Comparison of ENCODE assay signal across 16 cellular contexts in genomic region chr2:162085090-162085891, GRCh38. TPM values are rescaled to one million over a fixed set of nuclear protein-coding genes. Genes with fewer than 3 reads are reported as not detected.
DNase-seq lines count a peak whose midpoint lies in the region; ATAC-seq, FAIRE-seq and TF ChIP-seq lines count a peak whose summit lies in the region.
"Had no signal": no experiment of that assay in that cellular context is flagged by ENCODE, and none has a peak within 500 bp of the region (broad histone marks: within the 10 kb centered on the region; RNA-seq: fewer than 3 reads in every experiment).

No MANE protein-coding gene starts in this region.

- H3K79me2 ChIP-seq in astrocyte (ENCODE audit: insufficient read depth, low read length) (no peaks in the 10 kb centered on the region), hepatocyte (no peaks in the 10 kb centered on the region)

- peak overlapping the region; percentile 18 for H3K4me2 ChIP-seq in astrocyte (ENCODE audit: low read length)
- H3K4me2 ChIP-seq in hepatocyte = no peak overlapping the region
- H3K4me2 ChIP-seq: BLaER1 had no signal

- no peaks in the 10 kb centered on the region for H3K9me2 ChIP-seq in hepatocyte (replicated peaks; ENCODE audit: insufficient read depth)

- H2AFZ ChIP-seq in astrocyte (ENCODE audit: low read depth, low read length) = no peak overlapping the region
- H2AFZ ChIP-seq in hepatocyte = no peak overlapping the region

- no peak for TF ChIP-seq POLR2A in H54 (IDR thresholded peaks at IDR 0.05; ENCODE audit: low read depth, low read length)

- H3K36me3 ChIP-seq in astrocyte (ENCODE audit: insufficient read depth, low read length) = no peaks in the 10 kb centered on the region
- H3K36me3 ChIP-seq in hepatocyte (replicated peaks; ENCODE audit: insufficient read depth, low read depth) = no peaks in the 10 kb centered on the region
- H3K36me3 ChIP-seq: BLaER1, left lung, neutrophil had no signal

- H4K20me1 ChIP-seq in astrocyte (ENCODE audit: insufficient read depth, low read length) (no peaks in the 10 kb centered on the region), hepatocyte (ENCODE audit: insufficient read depth, poor library complexity, severe bottlenecking) (no peaks in the 10 kb centered on the region)
- H4K20me1 ChIP-seq: BLaER1 had no signal

- no peaks in the 10 kb centered on the region for H3K9me3 ChIP-seq in astrocyte (ENCODE audit: insufficient read depth, low read depth, low read length)
- H3K9me3 ChIP-seq in hepatocyte (ENCODE audit: low read depth) = no peaks in the 10 kb centered on the region
- H3K9me3 ChIP-seq: BLaER1, left lung, neutrophil had no signal

- H3K9me3 Mint-ChIP-seq in astrocyte (ENCODE audit: unreplicated experiment) = no peaks in the 10 kb centered on the region
- H3K9me3 Mint-ChIP-seq in stimulated activated effector memory CD8-positive, alpha-beta T cell treated with anti-CD3 and anti-CD28 coated beads, Interleukin-12 subunit alpha, Interleukin-12 subunit beta, amount 100 ng/mL, for 72 hours = no peaks in the 10 kb centered on the region
- H3K9me3 Mint-ChIP-seq in activated T-cell treated with anti-CD3 and anti-CD28 coated beads, Interleukin-2, amount 50 U/mL, for 72 hours = peaks cover 0 to 3% of the 10 kb centered on the region in 2 donors

- H3K4me1 Mint-ChIP-seq in astrocyte (ENCODE audit: low read depth, unreplicated experiment) = peaks cover 29% of the 10 kb centered on the region
- H3K4me1 Mint-ChIP-seq in stimulated activated effector memory CD8-positive, alpha-beta T cell treated with anti-CD3 and anti-CD28 coated beads, Interleukin-12 subunit alpha, Interleukin-12 subunit beta, amount 100 ng/mL, for 72 hours = no peaks in the 10 kb centered on the region
- H3K4me1 Mint-ChIP-seq in activated T-cell treated with anti-CD3 and anti-CD28 coated beads, Interleukin-2, amount 50 U/mL, for 72 hours (ENCODE audit: low read depth) = no peaks in the 10 kb centered on the region

- H3K4me1 ChIP-seq in astrocyte (ENCODE audit: insufficient read depth, low read length) (peaks cover 29% of the 10 kb centered on the region), hepatocyte (ENCODE audit: insufficient read depth) (peaks cover 19% of the 10 kb centered on the region)
- H3K4me1 ChIP-seq: BLaER1, left lung had no signal

- H3K9ac ChIP-seq in astrocyte (ENCODE audit: low read length) = no peak overlapping the region
- H3K9ac ChIP-seq: BLaER1 had no signal

- no peak for TF ChIP-seq CTCF in astrocyte (IDR thresholded peaks at IDR 0.05; ENCODE audit: insufficient read depth, low read depth, low read length)
- TF ChIP-seq CTCF in hepatocyte (IDR thresholded peaks at IDR 0.05; ENCODE audit: poor library complexity) = no peak

- H3K27me3 ChIP-seq in astrocyte (ENCODE audit: insufficient read depth, low read length) (no peaks in the 10 kb centered on the region), hepatocyte (no peaks in the 10 kb centered on the region)
- H3K27me3 ChIP-seq: BLaER1, left lung, neutrophil had no signal

- DNase-seq in ACHN (peak; percentile 56), H54 (ENCODE audit: insufficient read length, low spot score) (peak; percentile 40), astrocyte (ENCODE audit: low read depth) (peak; percentile 97), hepatocyte (ENCODE audit: low spot score) (peak; percentile 48), OCI-M1 (lab: John Stamatoyannopoulos, UW) (no peak)
- DNase-seq in stimulated activated effector memory CD8-positive, alpha-beta T cell treated with anti-CD3 and anti-CD28 coated beads, Interleukin-12 subunit alpha, Interleukin-12 subunit beta, amount 100 ng/mL, for 72 hours (ENCODE audit: low spot score in 2 of 2) = no peak
- DNase-seq in activated T-cell treated with anti-CD3 and anti-CD28 coated beads, Interleukin-2, amount 50 U/mL, for 72 hours = no peak
- DNase-seq: activated CD4-positive, alpha-beta T cell treated with anti-CD3 and anti-CD28 coated beads for 48 hours; activated gamma-delta T cell; left lung; NCI-H187; stimulated activated CD8-positive, alpha-beta memory T cell treated with anti-CD3 and anti-CD28 coated beads, Interleukin-4, amount 100 ng/mL, for 48 hours; SW 1271 had no signal

- FAIRE-seq in H54 (lab: Jason Lieb, UNC) (peak; percentile 92), astrocyte (lab: Jason Lieb, UNC) (peak; percentile 85)

- in situ Hi-C loops in ACHN (cut with HindIII; ENCODE audit: low pct_ligation_motif_present, low pct_unique_long_range_greater_than_20kb, low sequenced_read_pairs) = no loop called here

- H3K27me3 Mint-ChIP-seq in astrocyte (ENCODE audit: low read depth, unreplicated experiment) = no peaks in the 10 kb centered on the region
- H3K27me3 Mint-ChIP-seq in activated T-cell treated with anti-CD3 and anti-CD28 coated beads, Interleukin-2, amount 50 U/mL, for 72 hours (ENCODE audit: low read depth) = no peaks in the 10 kb centered on the region

- H3K27ac ChIP-seq in astrocyte (ENCODE audit: low read depth, low read length) = peak overlapping the region; percentile 42
- H3K27ac ChIP-seq in hepatocyte = peak overlapping the region; percentile 83
- H3K27ac ChIP-seq: BLaER1, left lung, neutrophil had no signal

- peak overlapping the region; percentile 89 for H3K27ac Mint-ChIP-seq in astrocyte (ENCODE audit: unreplicated experiment)
- H3K27ac Mint-ChIP-seq in stimulated activated effector memory CD8-positive, alpha-beta T cell treated with anti-CD3 and anti-CD28 coated beads, Interleukin-12 subunit alpha, Interleukin-12 subunit beta, amount 100 ng/mL, for 72 hours = no peak overlapping the region
- no peak overlapping the region for H3K27ac Mint-ChIP-seq in activated T-cell treated with anti-CD3 and anti-CD28 coated beads, Interleukin-2, amount 50 U/mL, for 72 hours

- no peaks in the 10 kb centered on the region for H3K36me3 Mint-ChIP-seq in astrocyte (ENCODE audit: low read depth, unreplicated experiment)
- no peaks in the 10 kb centered on the region for H3K36me3 Mint-ChIP-seq in stimulated activated effector memory CD8-positive, alpha-beta T cell treated with anti-CD3 and anti-CD28 coated beads, Interleukin-12 subunit alpha, Interleukin-12 subunit beta, amount 100 ng/mL, for 72 hours
- peaks cover 0 to 2% of the 10 kb centered on the region in 2 donors for H3K36me3 Mint-ChIP-seq in activated T-cell treated with anti-CD3 and anti-CD28 coated beads, Interleukin-2, amount 50 U/mL, for 72 hours (ENCODE audit: insufficient read depth in 2 of 2)

- H3K4me3 ChIP-seq in astrocyte (ENCODE audit: insufficient read depth, low read depth, low read length) (no peak overlapping the region), hepatocyte (no peak overlapping the region)
- H3K4me3 ChIP-seq: BLaER1, left lung had no signal

- no peak for ATAC-seq in stimulated activated effector memory CD8-positive, alpha-beta T cell treated with anti-CD3 and anti-CD28 coated beads, Interleukin-12 subunit alpha, Interleukin-12 subunit beta, amount 100 ng/mL, for 72 hours
- ATAC-seq in HG02759 (IDR thresholded peaks at IDR 0.05; ENCODE audit: unreplicated experiment) = no peak
- ATAC-seq in activated T-cell treated with anti-CD3 and anti-CD28 coated beads, Interleukin-2, amount 50 U/mL, for 72 hours (replicated peaks in 1 of 2) = no peak
- ATAC-seq: left lung had no signal

- no peak overlapping the region for H3K4me3 Mint-ChIP-seq in astrocyte (ENCODE audit: unreplicated experiment)
- no peak overlapping the region for H3K4me3 Mint-ChIP-seq in stimulated activated effector memory CD8-positive, alpha-beta T cell treated with anti-CD3 and anti-CD28 coated beads, Interleukin-12 subunit alpha, Interleukin-12 subunit beta, amount 100 ng/mL, for 72 hours
- no peak overlapping the region for H3K4me3 Mint-ChIP-seq in activated T-cell treated with anti-CD3 and anti-CD28 coated beads, Interleukin-2, amount 50 U/mL, for 72 hours

- 40% methylated on average over 3 of the region's 3 CpGs for WGBS in hepatocyte (ENCODE audit: low lambda C conversion rate, missing lambda C conversion rate)

RNA-seq across cellular contexts. Expression of gene DPP4, which starts 11.3 kb away (rescaled TPM):
- total RNA-seq in astrocyte (5.3 and 6.7 TPM in 2 replicates), hepatocyte (218 and 256 TPM in 2 replicates)
- 147 and 149 TPM in 2 replicates for polyA plus RNA-seq in hepatocyte
- 10 to 100 TPM; 37.6 to 52.9 TPM for total RNA-seq in activated T-cell treated with anti-CD3 and anti-CD28 coated beads, Interleukin-2, amount 50 U/mL, for 72 hours

Comparison
In these comparisons a context has a peak if more than half of its experiments do, and no peak if none do; other contexts are left out.
1. DNase-seq: peak in ACHN (single experiment), H54 (single experiment), astrocyte (single experiment) and hepatocyte (single experiment); none in stimulated activated effector memory CD8-positive, alpha-beta T cell treated with anti-CD3 and anti-CD28 coated beads, Interleukin-12 subunit alpha, Interleukin-12 subunit beta, amount 100 ng/mL, for 72 hours (0 of 2), OCI-M1 (single experiment) and activated T-cell treated with anti-CD3 and anti-CD28 coated beads, Interleukin-2, amount 50 U/mL, for 72 hours (0 of 2).